In genomic region chr12:71662861-71663560, GRCh38 we compare ENCODE assay signal across 8 cellular contexts. TPM values are rescaled to one million over a fixed set of nuclear protein-coding genes. Genes with fewer than 3 reads are reported as not detected.
A peak's percentile ranks its signal among the peaks of the same experiment; 100 is the strongest.
DNase-seq lines count a peak whose midpoint lies in the region; ATAC-seq and TF ChIP-seq lines count a peak whose summit lies in the region.

No MANE protein-coding gene starts in this region.

- peak; percentile 22 for ATAC-seq in HG02571 (IDR thresholded peaks at IDR 0.05; ENCODE audit: unreplicated experiment)

- H3K4me1 ChIP-seq in liver (ENCODE audit: control insufficient read depth in 4 of 4, insufficient read depth in 4 of 4, low read length in 3 of 4): peaks cover 6 to 23% (median 13%) of the 10 kb centered on the region in 4 donors

- in situ Hi-C loops in GM13976 (cut with MboI; ENCODE audit: low sequenced_read_pairs, unreplicated experiment): no loop called here

- no peaks in the 10 kb centered on the region for H3K27me3 ChIP-seq in liver (ENCODE audit: control insufficient read depth in 4 of 4, insufficient read depth in 4 of 4, low read length in 3 of 4)

- DNase-seq in GM13976 (ENCODE audit: low spot score) (peak; percentile 64), NAMALWA (ENCODE audit: low spot score) (peak; percentile 77), SKM-1 (lab: John Stamatoyannopoulos, UW; ENCODE audit: unreplicated experiment) (no peak)
- peak; percentile 74 to 79 for DNase-seq in activated CD4-positive, alpha-beta T cell treated with anti-CD3 and anti-CD28 coated beads for 4 hours
- DNase-seq in stimulated activated CD4-positive, alpha-beta T cell treated with anti-CD3 and anti-CD28 coated beads, Interleukin-4, amount 100 ng/mL, for 1 hour: peak; percentile 74

- no peak for TF ChIP-seq CTCF in GM13976 (IDR thresholded peaks at IDR 0.05; ENCODE audit: borderline replicate concordance, control extremely low read depth, extremely low read depth, insufficient read depth, missing control alignments)
- TF ChIP-seq CTCF in liver (IDR thresholded peaks at IDR 0.05; ENCODE audit: low read depth, low read length, missing input control): no peak

- H3K36me3 ChIP-seq in liver (ENCODE audit: control insufficient read depth in 4 of 4, insufficient read depth in 3 of 4, low read depth in 1 of 4, low read length in 3 of 4): peaks cover 1 to 15% (median 9%) of the 10 kb centered on the region in 4 donors

- peak overlapping the region; percentile 82 to 84 for H3K9ac ChIP-seq in liver (ENCODE audit: low read depth in 1 of 2, low read length in 2 of 2)

- WGBS in liver: under 1% methylated on average over 53 of the region's 53 CpGs

- H3K27ac ChIP-seq in cingulate gyrus (ENCODE audit: low read depth, low read length): peak overlapping the region; percentile 70
- H3K27ac ChIP-seq in liver (ENCODE audit: low read depth in 1 of 2, low read length in 2 of 2): peak overlapping the region; percentile 97 to 99

- no peak for TF ChIP-seq RAD21 in liver (IDR thresholded peaks at IDR 0.05)

- no peaks in the 10 kb centered on the region for H3K9me3 ChIP-seq in liver (ENCODE audit: control insufficient read depth in 4 of 4, low read length in 3 of 4)

- H3K4me3 ChIP-seq in liver (ENCODE audit: low read depth in 1 of 3, low read length in 3 of 3): peak overlapping the region; percentile 79 to 93 (median 87)

TF ChIP-seq in liver, 16 proteins besides CTCF, POLR2A, EP300 and RAD21:
- no peak for TF ChIP-seq REST (IDR thresholded peaks at IDR 0.05)
TF ChIP-seq in liver: peak in this region for 0.

RNA-seq across cellular contexts. Expression of gene ZFC3H1, which starts 0.6 kb away (rescaled TPM):
- total RNA-seq in liver: 10 to 100 TPM; 10.6 to 32.3 TPM
- polyA plus RNA-seq in liver: 1 to 10 TPM; 3.4 to 6.6 TPM

RNA-seq across cellular contexts. Expression of gene THAP2, which starts 1.1 kb away (rescaled TPM):
- 1 to 10 TPM; 1.5 TPM for total RNA-seq in liver
- polyA plus RNA-seq in liver: 1 to 10 TPM in 1 of 2 donors, under 1 TPM in 1; 0.82 to 2.5 TPM

RNA-seq across cellular contexts. Expression of gene TMEM19, which starts 22.9 kb away (rescaled TPM):
- total RNA-seq in liver: 10 to 100 TPM; 12.2 to 30.0 TPM
- 10 to 100 TPM in 1 of 2 donors, 1 to 10 TPM in 1; 9.5 to 10.7 TPM for polyA plus RNA-seq in liver
